ENCODE assay signal across 1 cellular context in the genomic region with DNA sequence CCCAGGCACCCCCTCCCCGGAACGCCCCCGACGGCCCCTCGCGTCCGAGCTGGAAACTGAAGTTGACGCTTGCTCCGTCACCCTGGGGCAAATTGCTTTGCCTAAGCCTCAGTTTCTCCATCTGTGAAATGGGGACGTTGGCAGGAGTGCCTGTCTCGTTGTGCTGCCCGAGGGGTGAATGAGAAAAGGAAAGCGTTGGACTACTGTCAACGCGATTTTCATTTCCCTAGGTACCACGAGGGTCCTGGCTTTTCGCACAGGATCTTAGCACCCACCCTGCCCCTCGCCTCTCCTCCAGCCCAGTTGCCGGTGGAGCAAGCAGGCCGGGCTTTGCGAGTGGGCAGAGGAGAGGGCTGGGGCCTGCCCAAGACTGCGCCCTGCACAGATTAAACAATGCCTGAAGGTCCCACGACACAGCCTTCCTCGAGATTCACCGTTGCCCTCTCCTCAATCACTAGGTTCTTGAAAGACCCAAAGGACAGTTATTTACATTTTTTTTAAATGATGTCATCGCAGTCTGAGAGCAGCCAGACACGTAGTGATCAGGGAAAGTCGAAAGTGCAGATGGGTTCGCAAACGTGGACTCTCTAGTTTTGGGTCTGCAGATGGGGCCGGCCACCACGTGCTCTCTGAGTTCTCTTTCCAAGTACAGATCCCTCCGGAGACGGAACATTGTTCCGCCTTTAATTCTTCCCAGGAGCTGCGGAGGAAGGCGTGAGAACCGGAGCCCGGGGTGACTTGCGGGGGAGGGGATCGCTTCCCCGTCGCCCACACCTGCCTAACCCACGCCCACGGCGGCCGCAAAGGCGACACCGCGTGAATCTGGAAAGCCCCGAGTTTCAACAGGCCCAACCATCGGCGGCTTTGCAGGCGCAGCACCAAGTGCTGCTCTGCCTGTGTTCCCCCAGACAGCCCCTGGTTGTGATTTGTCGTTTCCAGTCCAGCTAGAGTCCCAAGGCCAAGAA.
TF ChIP-seq lines count a peak whose summit lies in the region.

No MANE protein-coding gene starts in this region.

TF ChIP-seq in GM12878, 131 proteins besides CTCF, POLR2A, EP300 and RAD21 (continued from another document and continues in another):
- TF ChIP-seq, protein P1, sequence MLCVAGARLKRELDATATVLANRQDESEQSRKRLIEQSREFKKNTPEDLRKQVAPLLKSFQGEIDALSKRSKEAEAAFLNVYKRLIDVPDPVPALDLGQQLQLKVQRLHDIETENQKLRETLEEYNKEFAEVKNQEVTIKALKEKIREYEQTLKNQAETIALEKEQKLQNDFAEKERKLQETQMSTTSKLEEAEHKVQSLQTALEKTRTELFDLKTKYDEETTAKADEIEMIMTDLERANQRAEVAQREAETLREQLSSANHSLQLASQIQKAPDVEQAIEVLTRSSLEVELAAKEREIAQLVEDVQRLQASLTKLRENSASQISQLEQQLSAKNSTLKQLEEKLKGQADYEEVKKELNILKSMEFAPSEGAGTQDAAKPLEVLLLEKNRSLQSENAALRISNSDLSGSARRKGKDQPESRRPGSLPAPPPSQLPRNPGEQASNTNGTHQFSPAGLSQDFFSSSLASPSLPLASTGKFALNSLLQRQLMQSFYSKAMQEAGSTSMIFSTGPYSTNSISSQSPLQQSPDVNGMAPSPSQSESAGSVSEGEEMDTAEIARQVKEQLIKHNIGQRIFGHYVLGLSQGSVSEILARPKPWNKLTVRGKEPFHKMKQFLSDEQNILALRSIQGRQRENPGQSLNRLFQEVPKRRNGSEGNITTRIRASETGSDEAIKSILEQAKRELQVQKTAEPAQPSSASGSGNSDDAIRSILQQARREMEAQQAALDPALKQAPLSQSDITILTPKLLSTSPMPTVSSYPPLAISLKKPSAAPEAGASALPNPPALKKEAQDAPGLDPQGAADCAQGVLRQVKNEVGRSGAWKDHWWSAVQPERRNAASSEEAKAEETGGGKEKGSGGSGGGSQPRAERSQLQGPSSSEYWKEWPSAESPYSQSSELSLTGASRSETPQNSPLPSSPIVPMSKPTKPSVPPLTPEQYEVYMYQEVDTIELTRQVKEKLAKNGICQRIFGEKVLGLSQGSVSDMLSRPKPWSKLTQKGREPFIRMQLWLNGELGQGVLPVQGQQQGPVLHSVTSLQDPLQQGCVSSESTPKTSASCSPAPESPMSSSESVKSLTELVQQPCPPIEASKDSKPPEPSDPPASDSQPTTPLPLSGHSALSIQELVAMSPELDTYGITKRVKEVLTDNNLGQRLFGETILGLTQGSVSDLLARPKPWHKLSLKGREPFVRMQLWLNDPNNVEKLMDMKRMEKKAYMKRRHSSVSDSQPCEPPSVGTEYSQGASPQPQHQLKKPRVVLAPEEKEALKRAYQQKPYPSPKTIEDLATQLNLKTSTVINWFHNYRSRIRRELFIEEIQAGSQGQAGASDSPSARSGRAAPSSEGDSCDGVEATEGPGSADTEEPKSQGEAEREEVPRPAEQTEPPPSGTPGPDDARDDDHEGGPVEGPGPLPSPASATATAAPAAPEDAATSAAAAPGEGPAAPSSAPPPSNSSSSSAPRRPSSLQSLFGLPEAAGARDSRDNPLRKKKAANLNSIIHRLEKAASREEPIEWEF (IDR thresholded peaks at IDR 0.05; ENCODE audit: insufficient replicate concordance, low read depth, low read length), result peak; percentile 24
- peak; percentile 70 for TF ChIP-seq SP1 (IDR thresholded peaks at IDR 0.05; ENCODE audit: low read depth, low read length)
- TF ChIP-seq SMAD1 (IDR thresholded peaks at IDR 0.05; ENCODE audit: low read depth, partially characterized antibody), result peak; percentile 57
- TF ChIP-seq BHLHE40 (IDR thresholded peaks at IDR 0.05; ENCODE audit: borderline replicate concordance in 1 of 2, low read depth in 2 of 2, low read length in 1 of 2), result peak; percentile 68 to 90; a peak in 3 of 4 replicates
- TF ChIP-seq, protein P2, sequence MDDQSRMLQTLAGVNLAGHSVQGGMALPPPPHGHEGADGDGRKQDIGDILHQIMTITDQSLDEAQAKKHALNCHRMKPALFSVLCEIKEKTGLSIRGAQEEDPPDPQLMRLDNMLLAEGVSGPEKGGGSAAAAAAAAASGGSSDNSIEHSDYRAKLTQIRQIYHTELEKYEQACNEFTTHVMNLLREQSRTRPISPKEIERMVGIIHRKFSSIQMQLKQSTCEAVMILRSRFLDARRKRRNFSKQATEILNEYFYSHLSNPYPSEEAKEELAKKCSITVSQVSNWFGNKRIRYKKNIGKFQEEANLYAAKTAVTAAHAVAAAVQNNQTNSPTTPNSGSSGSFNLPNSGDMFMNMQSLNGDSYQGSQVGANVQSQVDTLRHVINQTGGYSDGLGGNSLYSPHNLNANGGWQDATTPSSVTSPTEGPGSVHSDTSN (IDR thresholded peaks at IDR 0.05; ENCODE audit: insufficient replicate concordance, low read depth, low read length), result no peak
- no peak for TF ChIP-seq PML (IDR thresholded peaks at IDR 0.05; ENCODE audit: low read length)
- TF ChIP-seq STAT1 (conservative IDR thresholded peaks at IDR 0.05), result no peak
- TF ChIP-seq, protein P3, sequence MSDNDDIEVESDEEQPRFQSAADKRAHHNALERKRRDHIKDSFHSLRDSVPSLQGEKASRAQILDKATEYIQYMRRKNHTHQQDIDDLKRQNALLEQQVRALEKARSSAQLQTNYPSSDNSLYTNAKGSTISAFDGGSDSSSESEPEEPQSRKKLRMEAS (IDR thresholded peaks at IDR 0.05; ENCODE audit: low read depth, low read length), result peak; percentile 91
- TF ChIP-seq, protein P4, sequence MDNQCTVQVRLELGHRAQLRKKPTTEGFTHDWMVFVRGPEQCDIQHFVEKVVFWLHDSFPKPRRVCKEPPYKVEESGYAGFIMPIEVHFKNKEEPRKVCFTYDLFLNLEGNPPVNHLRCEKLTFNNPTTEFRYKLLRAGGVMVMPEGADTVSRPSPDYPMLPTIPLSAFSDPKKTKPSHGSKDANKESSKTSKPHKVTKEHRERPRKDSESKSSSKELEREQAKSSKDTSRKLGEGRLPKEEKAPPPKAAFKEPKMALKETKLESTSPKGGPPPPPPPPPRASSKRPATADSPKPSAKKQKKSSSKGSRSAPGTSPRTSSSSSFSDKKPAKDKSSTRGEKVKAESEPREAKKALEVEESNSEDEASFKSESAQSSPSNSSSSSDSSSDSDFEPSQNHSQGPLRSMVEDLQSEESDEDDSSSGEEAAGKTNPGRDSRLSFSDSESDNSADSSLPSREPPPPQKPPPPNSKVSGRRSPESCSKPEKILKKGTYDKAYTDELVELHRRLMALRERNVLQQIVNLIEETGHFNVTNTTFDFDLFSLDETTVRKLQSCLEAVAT (IDR thresholded peaks at IDR 0.05), result peak; percentile 88
- no peak for TF ChIP-seq PAX8 (IDR thresholded peaks at IDR 0.05)
- 0 out of 2 replicates have a peak, but pooled peaks have one; percentile 20 for TF ChIP-seq TARDBP (IDR thresholded peaks at IDR 0.05; ENCODE audit: borderline replicate concordance)
- peak; percentile 92 for TF ChIP-seq BCL11A (IDR thresholded peaks at IDR 0.05; ENCODE audit: low read depth, low read length)
- no peak; the same call in none of the 2 replicates for TF ChIP-seq EED (IDR thresholded peaks at IDR 0.05; ENCODE audit: low read depth)
- peak; percentile 100 for TF ChIP-seq GATAD2B (conservative IDR thresholded peaks at IDR 0.05; ENCODE audit: low read depth)
- TF ChIP-seq, protein P5, sequence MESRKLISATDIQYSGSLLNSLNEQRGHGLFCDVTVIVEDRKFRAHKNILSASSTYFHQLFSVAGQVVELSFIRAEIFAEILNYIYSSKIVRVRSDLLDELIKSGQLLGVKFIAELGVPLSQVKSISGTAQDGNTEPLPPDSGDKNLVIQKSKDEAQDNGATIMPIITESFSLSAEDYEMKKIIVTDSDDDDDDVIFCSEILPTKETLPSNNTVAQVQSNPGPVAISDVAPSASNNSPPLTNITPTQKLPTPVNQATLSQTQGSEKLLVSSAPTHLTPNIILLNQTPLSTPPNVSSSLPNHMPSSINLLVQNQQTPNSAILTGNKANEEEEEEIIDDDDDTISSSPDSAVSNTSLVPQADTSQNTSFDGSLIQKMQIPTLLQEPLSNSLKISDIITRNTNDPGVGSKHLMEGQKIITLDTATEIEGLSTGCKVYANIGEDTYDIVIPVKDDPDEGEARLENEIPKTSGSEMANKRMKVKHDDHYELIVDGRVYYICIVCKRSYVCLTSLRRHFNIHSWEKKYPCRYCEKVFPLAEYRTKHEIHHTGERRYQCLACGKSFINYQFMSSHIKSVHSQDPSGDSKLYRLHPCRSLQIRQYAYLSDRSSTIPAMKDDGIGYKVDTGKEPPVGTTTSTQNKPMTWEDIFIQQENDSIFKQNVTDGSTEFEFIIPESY (IDR thresholded peaks at IDR 0.05), result no peak
- TF ChIP-seq RB1 (IDR thresholded peaks at IDR 0.05; ENCODE audit: borderline replicate concordance), result peak; percentile 65; the same call in 1 of the 2 replicates
- TF ChIP-seq ZNF207 (IDR thresholded peaks at IDR 0.05; ENCODE audit: borderline replicate concordance), result peak; percentile 94
- TF ChIP-seq, protein P6, sequence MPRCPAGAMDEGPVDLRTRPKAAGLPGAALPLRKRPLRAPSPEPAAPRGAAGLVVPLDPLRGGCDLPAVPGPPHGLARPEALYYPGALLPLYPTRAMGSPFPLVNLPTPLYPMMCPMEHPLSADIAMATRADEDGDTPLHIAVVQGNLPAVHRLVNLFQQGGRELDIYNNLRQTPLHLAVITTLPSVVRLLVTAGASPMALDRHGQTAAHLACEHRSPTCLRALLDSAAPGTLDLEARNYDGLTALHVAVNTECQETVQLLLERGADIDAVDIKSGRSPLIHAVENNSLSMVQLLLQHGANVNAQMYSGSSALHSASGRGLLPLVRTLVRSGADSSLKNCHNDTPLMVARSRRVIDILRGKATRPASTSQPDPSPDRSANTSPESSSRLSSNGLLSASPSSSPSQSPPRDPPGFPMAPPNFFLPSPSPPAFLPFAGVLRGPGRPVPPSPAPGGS (IDR thresholded peaks at IDR 0.05; ENCODE audit: borderline replicate concordance, insufficient read depth, low read depth, low read length, poor library complexity, severe bottlenecking), result peak; percentile 86
- peak; percentile 56; the same call in 1 of the 3 replicates for TF ChIP-seq POU2F2 (IDR thresholded peaks at IDR 0.05; ENCODE audit: borderline replicate concordance, low read depth, low read length)
- TF ChIP-seq KDM1A (IDR thresholded peaks at IDR 0.05; ENCODE audit: borderline replicate concordance), result no peak
- peak; percentile 87 for TF ChIP-seq MXI1 (IDR thresholded peaks at IDR 0.05; ENCODE audit: low read depth, low read length)
- peak in 1 of 2 experiments; percentile 22; a peak in 1 of 4 replicates for TF ChIP-seq SRF (IDR thresholded peaks at IDR 0.05; ENCODE audit: low read depth in 2 of 2, low read length in 2 of 2)
- TF ChIP-seq, protein P7, sequence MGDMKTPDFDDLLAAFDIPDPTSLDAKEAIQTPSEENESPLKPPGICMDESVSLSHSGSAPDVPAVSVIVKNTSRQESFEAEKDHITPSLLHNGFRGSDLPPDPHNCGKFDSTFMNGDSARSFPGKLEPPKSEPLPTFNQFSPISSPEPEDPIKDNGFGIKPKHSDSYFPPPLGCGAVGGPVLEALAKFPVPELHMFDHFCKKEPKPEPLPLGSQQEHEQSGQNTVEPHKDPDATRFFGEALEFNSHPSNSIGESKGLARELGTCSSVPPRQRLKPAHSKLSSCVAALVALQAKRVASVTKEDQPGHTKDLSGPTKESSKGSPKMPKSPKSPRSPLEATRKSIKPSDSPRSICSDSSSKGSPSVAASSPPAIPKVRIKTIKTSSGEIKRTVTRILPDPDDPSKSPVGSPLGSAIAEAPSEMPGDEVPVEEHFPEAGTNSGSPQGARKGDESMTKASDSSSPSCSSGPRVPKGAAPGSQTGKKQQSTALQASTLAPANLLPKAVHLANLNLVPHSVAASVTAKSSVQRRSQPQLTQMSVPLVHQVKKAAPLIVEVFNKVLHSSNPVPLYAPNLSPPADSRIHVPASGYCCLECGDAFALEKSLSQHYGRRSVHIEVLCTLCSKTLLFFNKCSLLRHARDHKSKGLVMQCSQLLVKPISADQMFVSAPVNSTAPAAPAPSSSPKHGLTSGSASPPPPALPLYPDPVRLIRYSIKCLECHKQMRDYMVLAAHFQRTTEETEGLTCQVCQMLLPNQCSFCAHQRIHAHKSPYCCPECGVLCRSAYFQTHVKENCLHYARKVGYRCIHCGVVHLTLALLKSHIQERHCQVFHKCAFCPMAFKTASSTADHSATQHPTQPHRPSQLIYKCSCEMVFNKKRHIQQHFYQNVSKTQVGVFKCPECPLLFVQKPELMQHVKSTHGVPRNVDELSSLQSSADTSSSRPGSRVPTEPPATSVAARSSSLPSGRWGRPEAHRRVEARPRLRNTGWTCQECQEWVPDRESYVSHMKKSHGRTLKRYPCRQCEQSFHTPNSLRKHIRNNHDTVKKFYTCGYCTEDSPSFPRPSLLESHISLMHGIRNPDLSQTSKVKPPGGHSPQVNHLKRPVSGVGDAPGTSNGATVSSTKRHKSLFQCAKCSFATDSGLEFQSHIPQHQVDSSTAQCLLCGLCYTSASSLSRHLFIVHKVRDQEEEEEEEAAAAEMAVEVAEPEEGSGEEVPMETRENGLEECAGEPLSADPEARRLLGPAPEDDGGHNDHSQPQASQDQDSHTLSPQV (IDR thresholded peaks at IDR 0.05), result 0 out of 2 replicates have a peak, but pooled peaks have one; percentile 49
- TF ChIP-seq MEF2A (IDR thresholded peaks at IDR 0.05; ENCODE audit: insufficient read depth, low read depth, low read length), result no peak; the same call in none of the 2 replicates
- peak; percentile 68 for TF ChIP-seq POLR2AphosphoS2 (IDR thresholded peaks at IDR 0.05; ENCODE audit: low read depth, low read length)
- no peak for TF ChIP-seq SREBF1 (IDR thresholded peaks at IDR 0.05; ENCODE audit: low read length)
- TF ChIP-seq TAF1 (IDR thresholded peaks at IDR 0.05; ENCODE audit: borderline replicate concordance, low read depth, low read length), result peak; percentile 20; the same call in 1 of the 2 replicates
- TF ChIP-seq ZBED1 (IDR thresholded peaks at IDR 0.05; ENCODE audit: borderline replicate concordance), result peak; percentile 80; the same call in 1 of the 2 replicates
- TF ChIP-seq, protein P8, sequence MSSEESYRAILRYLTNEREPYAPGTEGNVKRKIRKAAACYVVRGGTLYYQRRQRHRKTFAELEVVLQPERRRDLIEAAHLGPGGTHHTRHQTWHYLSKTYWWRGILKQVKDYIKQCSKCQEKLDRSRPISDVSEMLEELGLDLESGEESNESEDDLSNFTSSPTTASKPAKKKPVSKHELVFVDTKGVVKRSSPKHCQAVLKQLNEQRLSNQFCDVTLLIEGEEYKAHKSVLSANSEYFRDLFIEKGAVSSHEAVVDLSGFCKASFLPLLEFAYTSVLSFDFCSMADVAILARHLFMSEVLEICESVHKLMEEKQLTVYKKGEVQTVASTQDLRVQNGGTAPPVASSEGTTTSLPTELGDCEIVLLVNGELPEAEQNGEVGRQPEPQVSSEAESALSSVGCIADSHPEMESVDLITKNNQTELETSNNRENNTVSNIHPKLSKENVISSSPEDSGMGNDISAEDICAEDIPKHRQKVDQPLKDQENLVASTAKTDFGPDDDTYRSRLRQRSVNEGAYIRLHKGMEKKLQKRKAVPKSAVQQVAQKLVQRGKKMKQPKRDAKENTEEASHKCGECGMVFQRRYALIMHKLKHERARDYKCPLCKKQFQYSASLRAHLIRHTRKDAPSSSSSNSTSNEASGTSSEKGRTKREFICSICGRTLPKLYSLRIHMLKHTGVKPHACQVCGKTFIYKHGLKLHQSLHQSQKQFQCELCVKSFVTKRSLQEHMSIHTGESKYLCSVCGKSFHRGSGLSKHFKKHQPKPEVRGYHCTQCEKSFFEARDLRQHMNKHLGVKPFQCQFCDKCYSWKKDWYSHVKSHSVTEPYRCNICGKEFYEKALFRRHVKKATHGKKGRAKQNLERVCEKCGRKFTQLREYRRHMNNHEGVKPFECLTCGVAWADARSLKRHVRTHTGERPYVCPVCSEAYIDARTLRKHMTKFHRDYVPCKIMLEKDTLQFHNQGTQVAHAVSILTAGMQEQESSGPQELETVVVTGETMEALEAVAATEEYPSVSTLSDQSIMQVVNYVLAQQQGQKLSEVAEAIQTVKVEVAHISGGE (CRISPR knock-in tag; IDR thresholded peaks at IDR 0.05), result no peak
- TF ChIP-seq SPI1 (IDR thresholded peaks at IDR 0.05; ENCODE audit: borderline replicate concordance, insufficient read depth, low read depth, low read length), result peak; percentile 55
- TF ChIP-seq SMC3 (IDR thresholded peaks at IDR 0.05; ENCODE audit: borderline replicate concordance, low read length), result 0 out of 2 replicates have a peak, but pooled peaks have one; percentile 28
